ENCODE assay signal across 14 cellular contexts in the genomic region with DNA sequence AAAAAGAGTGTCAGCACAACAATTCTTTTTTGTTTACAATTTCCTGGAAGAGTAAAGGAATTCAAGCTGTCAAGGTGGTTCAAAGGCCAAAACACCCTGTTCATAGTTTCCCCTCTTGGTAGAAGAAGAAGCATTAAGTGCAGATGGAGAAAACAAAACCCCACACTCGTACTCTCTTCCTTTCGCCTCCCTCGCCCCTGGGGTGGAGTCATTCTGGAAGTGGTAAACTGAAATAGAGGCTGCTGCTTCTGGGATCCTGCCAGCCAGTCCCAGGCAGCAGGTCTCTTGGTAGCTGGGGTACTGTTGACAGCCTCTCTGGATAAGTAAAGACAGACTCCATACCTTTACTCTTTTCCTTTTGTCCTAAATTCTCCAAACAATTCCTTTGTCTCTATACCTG.
A peak's percentile ranks its signal among the peaks of the same experiment; 100 is the strongest.
DNase-seq lines count a peak whose midpoint lies in the region; ATAC-seq and TF ChIP-seq lines count a peak whose summit lies in the region.
"Had no signal": no experiment of that assay in that cellular context is flagged by ENCODE, and none has a peak within 500 bp of the region (broad histone marks: within the 10 kb centered on the region; RNA-seq: fewer than 3 reads in every experiment).

No MANE protein-coding gene starts in this region.

- TF ChIP-seq CTCF in upper lobe of left lung (IDR thresholded peaks at IDR 0.05) = no peak

- peaks cover 7% of the 10 kb centered on the region for H3K9me3 Mint-ChIP-seq in activated naive CD8-positive, alpha-beta T cell treated with anti-CD3 and anti-CD28 coated beads for 36 hours
- H3K9me3 Mint-ChIP-seq in effector memory CD8-positive, alpha-beta T cell = peaks cover 0 to 4% of the 10 kb centered on the region in 2 donors

- H3K27ac ChIP-seq in upper lobe of left lung = peak overlapping the region in 1 of 4 donors; percentile 36
- H3K27ac ChIP-seq: BLaER1, skin epidermis had no signal

- H3K4me3 ChIP-seq in upper lobe of left lung = no peak overlapping the region
- H3K4me3 ChIP-seq: BLaER1, skin epidermis had no signal

- no peaks in the 10 kb centered on the region for H3K27me3 ChIP-seq in upper lobe of left lung
- H3K27me3 ChIP-seq: BLaER1 had no signal

- WGBS in upper lobe of left lung, 2 donors = 28 to 49% methylated on average over 3 of the region's 3 CpGs

- H3K4me3 Mint-ChIP-seq in activated naive CD8-positive, alpha-beta T cell treated with anti-CD3 and anti-CD28 coated beads for 36 hours = no peak overlapping the region
- H3K4me3 Mint-ChIP-seq in effector memory CD8-positive, alpha-beta T cell = no peak overlapping the region
- H3K4me3 Mint-ChIP-seq: stimulated activated naive B cell treated with anti-CD40 and anti-IgM and Interleukin-4, amounts not matched to agents 10 μg/mL and 1 μg/mL and 100 μg/mL, for 72 hours had no signal

- no peak for TF ChIP-seq POLR2A in upper lobe of left lung (IDR thresholded peaks at IDR 0.05)

- H3K9me3 ChIP-seq in upper lobe of left lung = no peaks in the 10 kb centered on the region

- H3K27me3 Mint-ChIP-seq in activated naive CD8-positive, alpha-beta T cell treated with anti-CD3 and anti-CD28 coated beads for 36 hours = no peaks in the 10 kb centered on the region
- H3K27me3 Mint-ChIP-seq in effector memory CD8-positive, alpha-beta T cell = peaks cover 23% of the 10 kb centered on the region in 2 donors
- H3K27me3 Mint-ChIP-seq: stimulated activated naive B cell treated with anti-CD40 and anti-IgM and Interleukin-4, amounts not matched to agents 10 μg/mL and 1 μg/mL and 100 μg/mL, for 72 hours had no signal

- peak; percentile 34 for DNase-seq in UCSD-AML1 (lab: John Stamatoyannopoulos, UW; ENCODE audit: unreplicated experiment)
- DNase-seq in activated naive CD8-positive, alpha-beta T cell treated with anti-CD3 and anti-CD28 coated beads for 36 hours = peak; percentile 53
- DNase-seq in stimulated activated CD4-positive, alpha-beta T cell treated with anti-CD3 and anti-CD28 coated beads, Interleukin-1b, Interleukin-23, amount 100 ng/mL, for 48 hours = peak; percentile 54
- DNase-seq in effector memory CD8-positive, alpha-beta T cell = no peak
- DNase-seq in T-helper 9 cell = no peak
- DNase-seq in upper lobe of left lung = no peak
- DNase-seq: effector CD8-positive, alpha-beta T cell; kidney glomerular epithelial cell; stimulated activated naive B cell treated with anti-CD40 and anti-IgM and Interleukin-4, amounts not matched to agents 10 μg/mL and 1 μg/mL and 100 μg/mL, for 72 hours; SW 1271 had no signal

- H3K4me1 Mint-ChIP-seq in activated naive CD8-positive, alpha-beta T cell treated with anti-CD3 and anti-CD28 coated beads for 36 hours = peaks cover 45% of the 10 kb centered on the region
- H3K4me1 Mint-ChIP-seq in effector memory CD8-positive, alpha-beta T cell (ENCODE audit: low read depth in 2 of 2) = no peaks in the 10 kb centered on the region
- H3K4me1 Mint-ChIP-seq: stimulated activated naive B cell treated with anti-CD40 and anti-IgM and Interleukin-4, amounts not matched to agents 10 μg/mL and 1 μg/mL and 100 μg/mL, for 72 hours had no signal

- H3K4me1 ChIP-seq in upper lobe of left lung = peaks cover 10 to 29% (median 16%) of the 10 kb centered on the region in 4 donors
- H3K4me1 ChIP-seq: BLaER1 had no signal

- no peak for TF ChIP-seq EP300 in upper lobe of left lung (IDR thresholded peaks at IDR 0.05)

- ATAC-seq in GM18858 (IDR thresholded peaks at IDR 0.05; ENCODE audit: unreplicated experiment) (peak; percentile 42), HG03196 (IDR thresholded peaks at IDR 0.05; ENCODE audit: unreplicated experiment) (no peak), upper lobe of left lung (ENCODE audit: low FRiP score in 2 of 2) (no peak)
- ATAC-seq in effector memory CD8-positive, alpha-beta T cell (replicated peaks) = no peak
- ATAC-seq: stimulated activated naive B cell treated with anti-CD40 and anti-IgM and Interleukin-4, amounts not matched to agents 10 μg/mL and 1 μg/mL and 100 μg/mL, for 72 hours had no signal

- H3K27ac Mint-ChIP-seq in activated naive CD8-positive, alpha-beta T cell treated with anti-CD3 and anti-CD28 coated beads for 36 hours = peak overlapping the region; percentile 75
- H3K27ac Mint-ChIP-seq in effector memory CD8-positive, alpha-beta T cell = no peak overlapping the region
- H3K27ac Mint-ChIP-seq: stimulated activated naive B cell treated with anti-CD40 and anti-IgM and Interleukin-4, amounts not matched to agents 10 μg/mL and 1 μg/mL and 100 μg/mL, for 72 hours had no signal

- H3K36me3 ChIP-seq in upper lobe of left lung = no peaks in the 10 kb centered on the region
- H3K36me3 ChIP-seq: BLaER1 had no signal

- no peaks in the 10 kb centered on the region for H3K36me3 Mint-ChIP-seq in activated naive CD8-positive, alpha-beta T cell treated with anti-CD3 and anti-CD28 coated beads for 36 hours
- H3K36me3 Mint-ChIP-seq in effector memory CD8-positive, alpha-beta T cell (ENCODE audit: insufficient read depth) = no peaks in the 10 kb centered on the region

Comparison
In these comparisons a context has a peak if more than half of its experiments do, and no peak if none do; other contexts are left out.
1. DNase-seq: peak in UCSD-AML1 (single experiment), activated naive CD8-positive, alpha-beta T cell treated with anti-CD3 and anti-CD28 coated beads for 36 hours (single experiment) and stimulated activated CD4-positive, alpha-beta T cell treated with anti-CD3 and anti-CD28 coated beads, Interleukin-1b, Interleukin-23, amount 100 ng/mL, for 48 hours (single experiment); none in effector memory CD8-positive, alpha-beta T cell (0 of 3), T-helper 9 cell (single experiment) and upper lobe of left lung (0 of 2).